ENCODE assay signal across 34 cellular contexts in the genomic region with DNA sequence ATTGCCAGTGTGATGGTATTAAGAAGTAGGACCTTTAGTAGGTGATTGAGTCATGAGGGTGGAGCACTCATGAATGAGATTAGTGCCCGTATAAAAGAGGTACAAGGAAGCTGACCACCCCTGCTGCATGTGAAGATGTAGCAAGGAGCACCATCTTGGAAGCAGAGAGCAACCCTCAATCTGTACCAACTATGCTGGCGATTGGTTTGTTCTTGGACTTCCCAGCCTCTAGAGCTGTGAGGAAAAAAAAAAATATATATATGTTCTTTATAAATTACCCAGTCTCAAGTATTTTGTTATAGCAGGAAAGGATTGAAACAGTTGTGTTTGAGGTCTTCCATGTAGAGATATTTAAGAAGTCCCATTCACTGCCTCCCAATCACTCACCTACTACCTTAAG.
"Had no signal": no experiment of that assay in that cellular context is flagged by ENCODE, and none has a peak within 500 bp of the region (broad histone marks: within the 10 kb centered on the region; RNA-seq: fewer than 3 reads in every experiment).

No MANE protein-coding gene starts in this region.

- H3K4me3 ChIP-seq: MG63 had no signal

- H3K9me3 ChIP-seq: MG63 had no signal

- H3K36me3 ChIP-seq: MG63 had no signal

- DNase-seq: Karpas-422, Kasumi-1, MG63, MM.1S, MV-4-11, NCI-H1048, NCI-H1092, NCI-H1092 treated with DMSO at 0.1 percent for 48 hours, NCI-H1105, NCI-H1105 treated with DMSO at 0.1 percent for 48 hours, NCI-H1417, NCI-H1417 treated with DMSO at 0.1 percent for 48 hours, NCI-H1436, NCI-H1436 treated with DMSO at 0.1 percent for 48 hours, NCI-H146, NCI-H1694, NCI-H1694 treated with DMSO at 0.1 percent for 48 hours, NCI-H187, NCI-H187 treated with DMSO at 0.1 percent for 48 hours, NCI-H1930, NCI-H2029, NCI-H2029 treated with DMSO at 0.1 percent for 48 hours, NCI-H2081, NCI-H2081 treated with DMSO at 0.1 percent for 48 hours, NCI-H2107, NCI-H2171, NCI-H2171 treated with DMSO at 0.1 percent for 48 hours, NCI-H2227 treated with DMSO at 0.1 percent for 48 hours, NCI-H226, NCI-H345, NCI-H446, NCI-H446 treated with DMSO at 0.1 percent for 48 hours, NCI-H510A, NCI-H510A treated with DMSO at 0.1 percent for 48 hours had no signal

- H3K27me3 ChIP-seq: MG63 had no signal
